1 cellular context compared by ENCODE assay signal in the genomic region with DNA sequence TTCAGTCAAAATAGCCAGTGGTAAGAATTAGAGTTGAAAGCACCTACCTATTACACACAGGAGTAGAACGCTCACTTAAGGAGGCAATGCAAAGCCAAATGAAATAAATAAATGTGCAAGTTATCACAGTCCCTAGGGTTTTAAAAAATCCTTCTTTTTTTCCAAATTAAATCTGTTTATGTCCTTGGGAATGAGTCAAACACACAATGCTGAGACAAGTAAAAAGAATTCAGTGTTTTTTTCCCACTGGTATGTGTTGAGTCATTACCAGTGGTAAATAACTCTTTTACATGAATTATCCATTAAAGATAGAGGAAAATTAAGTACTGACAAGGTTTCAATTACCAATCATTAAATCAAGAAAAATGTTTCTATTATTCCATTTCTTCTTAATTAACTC.
TF ChIP-seq lines count a peak whose summit lies in the region.

No MANE protein-coding gene starts in this region.

TF ChIP-seq in IMR-90, 13 proteins besides CTCF, POLR2A, EP300 and RAD21:
- TF ChIP-seq MAZ (IDR thresholded peaks at IDR 0.05; ENCODE audit: borderline replicate concordance, low read depth, low read length) (no peak), FOS (IDR thresholded peaks at IDR 0.05; ENCODE audit: low read depth, low read length) (peak; percentile 76), MAFK (IDR thresholded peaks at IDR 0.05; ENCODE audit: low read depth, low read length) (peak; percentile 69)
